1 cellular context compared by ENCODE assay signal in genomic region chr12:116534341-116535121, GRCh38.
TF ChIP-seq lines count a peak whose summit lies in the region.

No MANE protein-coding gene starts in this region.

TF ChIP-seq in HEK293, 187 proteins besides CTCF, POLR2A, EP300 and RAD21 (continued from another document and continues in another):
- TF ChIP-seq ZNF398 (tag by site-specific recombination; IDR thresholded peaks at IDR 0.05) (0 out of 2 replicates have a peak, but pooled peaks have one; percentile 6), ZNF121 (tag by site-specific recombination; IDR thresholded peaks at IDR 0.05) (0 out of 2 replicates have a peak, but pooled peaks have one; percentile 22), SETDB1 (IDR thresholded peaks at IDR 0.05; ENCODE audit: insufficient read length, low read length) (no peak), MZF1 (tag by site-specific recombination; IDR thresholded peaks at IDR 0.05; ENCODE audit: borderline replicate concordance) (peak; percentile 86; the same call in 1 of the 2 replicates), KLF16 (tag by site-specific recombination; IDR thresholded peaks at IDR 0.05) (0 out of 2 replicates have a peak, but pooled peaks have one; percentile 27), ZNF19 (tag by site-specific recombination; IDR thresholded peaks at IDR 0.05; ENCODE audit: low read depth) (no peak), ZNF335 (tag by site-specific recombination; conservative IDR thresholded peaks at IDR 0.05) (peak; percentile 83), HIC1 (tag by site-specific recombination; IDR thresholded peaks at IDR 0.05) (0 out of 2 replicates have a peak, but pooled peaks have one; percentile 31), PRDM6 (tag by site-specific recombination; IDR thresholded peaks at IDR 0.05) (peak; percentile 28; the same call in 1 of the 2 replicates), ZBTB44 (tag by site-specific recombination; IDR thresholded peaks at IDR 0.05) (0 out of 2 replicates have a peak, but pooled peaks have one; percentile 25), SP2 (tag by site-specific recombination; IDR thresholded peaks at IDR 0.05) (peak; percentile 47), OVOL3 (tag by site-specific recombination; IDR thresholded peaks at IDR 0.05) (no peak), ZNF202 (tag by site-specific recombination; IDR thresholded peaks at IDR 0.05; ENCODE audit: borderline replicate concordance) (no peak), TCF7L2 (IDR thresholded peaks at IDR 0.05; ENCODE audit: borderline replicate concordance, low read depth, low read length) (no peak), ZNF148 (tag by site-specific recombination; IDR thresholded peaks at IDR 0.05; ENCODE audit: borderline replicate concordance) (no peak), ZNF629 (tag by site-specific recombination; IDR thresholded peaks at IDR 0.05) (0 out of 2 replicates have a peak, but pooled peaks have one; percentile 13), ZNF366 (tag by site-specific recombination; conservative IDR thresholded peaks at IDR 0.05) (0 out of 2 replicates have a peak, but pooled peaks have one; percentile 44), ZBTB8A (tag by site-specific recombination; IDR thresholded peaks at IDR 0.05) (peak; percentile 34; the same call in 1 of the 2 replicates), WT1 (tag by site-specific recombination; IDR thresholded peaks at IDR 0.05) (peak; percentile 67), ZNF664 (tag by site-specific recombination; IDR thresholded peaks at IDR 0.05) (peak; percentile 4; the same call in 1 of the 2 replicates), BCL11B (tag by site-specific recombination; IDR thresholded peaks at IDR 0.05; ENCODE audit: low read depth) (no peak), TSHZ1 (tag by site-specific recombination; IDR thresholded peaks at IDR 0.05; ENCODE audit: borderline replicate concordance) (peak; percentile 21; the same call in 1 of the 2 replicates), ZBTB17 (tag by site-specific recombination; IDR thresholded peaks at IDR 0.05) (peak; percentile 22; the same call in 1 of the 2 replicates), TRIM28 (IDR thresholded peaks at IDR 0.05; ENCODE audit: borderline replicate concordance, low read length) (0 out of 2 replicates have a peak, but pooled peaks have one; percentile 12), INSM2 (tag by site-specific recombination; IDR thresholded peaks at IDR 0.05) (peak; percentile 64), ZNF24 (tag by site-specific recombination; IDR thresholded peaks at IDR 0.05) (peak; percentile 31; the same call in 1 of the 2 replicates), ZBTB48 (tag by site-specific recombination; IDR thresholded peaks at IDR 0.05) (peak; percentile 65), ZNF677 (tag by site-specific recombination; IDR thresholded peaks at IDR 0.05) (no peak), ZNF660 (tag by site-specific recombination; IDR thresholded peaks at IDR 0.05) (peak; percentile 46), ZSCAN30 (tag by site-specific recombination; IDR thresholded peaks at IDR 0.05) (peak; percentile 100), ZNF837 (tag by site-specific recombination; IDR thresholded peaks at IDR 0.05) (no peak), REST (tag by site-specific recombination; IDR thresholded peaks at IDR 0.05) (no peak), OSR2 (tag by site-specific recombination; IDR thresholded peaks at IDR 0.05) (0 out of 2 replicates have a peak, but pooled peaks have one; percentile 6), ZNF521 (tag by site-specific recombination; IDR thresholded peaks at IDR 0.05) (no peak), ZNF18 (tag by site-specific recombination; IDR thresholded peaks at IDR 0.05) (peak; percentile 50; the same call in 1 of the 2 replicates), RBAK (tag by site-specific recombination; IDR thresholded peaks at IDR 0.05) (no peak), SCRT2 (tag by site-specific recombination; IDR thresholded peaks at IDR 0.05) (peak; percentile 56; the same call in 1 of the 2 replicates)
